16 cellular contexts compared by ENCODE assay signal in genomic region chr6:118645395-118645794, GRCh38. TPM values are rescaled to one million over a fixed set of nuclear protein-coding genes. Genes with fewer than 3 reads are reported as not detected.
DNase-seq lines count a peak whose midpoint lies in the region; ATAC-seq and TF ChIP-seq lines count a peak whose summit lies in the region.
"Had no signal": no experiment of that assay in that cellular context is flagged by ENCODE, and none has a peak within 500 bp of the region (broad histone marks: within the 10 kb centered on the region; RNA-seq: fewer than 3 reads in every experiment).

No MANE protein-coding gene starts in this region.

- CTCF ChIA-PET in activated naive CD4-positive, alpha-beta T cell treated with anti-CD3 and anti-CD28 coated beads for 36 hours (lab: Charles Lee), result interaction anchor here (1.2 kb wide), 1 partner anchor 89 kb away, joined by 3 read pairs; no protein-coding TSS in a partner anchor
- CTCF ChIA-PET in T-cell (lab: Charles Lee), result no interaction called here

- no peaks in the 10 kb centered on the region for H3K9me3 ChIP-seq in T-helper 17 cell (ENCODE audit: control insufficient read depth, low read length, poor library complexity, severe bottlenecking)

- no peaks in the 10 kb centered on the region for H3K9me3 Mint-ChIP-seq in activated naive CD4-positive, alpha-beta T cell treated with anti-CD3 and anti-CD28 coated beads, Interleukin-2, amount 50 U/mL, for 24 hours
- no peaks in the 10 kb centered on the region for H3K9me3 Mint-ChIP-seq in activated naive CD4-positive, alpha-beta T cell treated with anti-CD3 and anti-CD28 coated beads for 36 hours
- peaks cover 6% of the 10 kb centered on the region for H3K9me3 Mint-ChIP-seq in glutamatergic neuron (ENCODE audit: unreplicated experiment)
- H3K9me3 Mint-ChIP-seq in T-cell, result no peaks in the 10 kb centered on the region
- H3K9me3 Mint-ChIP-seq: IgD-negative memory B cell had no signal

- H3K36me3 Mint-ChIP-seq in activated naive CD4-positive, alpha-beta T cell treated with anti-CD3 and anti-CD28 coated beads, Interleukin-2, amount 50 U/mL, for 24 hours, result peaks cover 3% of the 10 kb centered on the region
- peaks cover 5% of the 10 kb centered on the region for H3K36me3 Mint-ChIP-seq in activated naive CD4-positive, alpha-beta T cell treated with anti-CD3 and anti-CD28 coated beads for 36 hours (ENCODE audit: low read depth)
- H3K36me3 Mint-ChIP-seq in T-helper 17 cell (ENCODE audit: low read depth) (peaks cover 8% of the 10 kb centered on the region), glutamatergic neuron (ENCODE audit: unreplicated experiment) (no peaks in the 10 kb centered on the region), T-cell (peaks cover 7% of the 10 kb centered on the region)

- peak overlapping the region; percentile 51 for H3K27ac Mint-ChIP-seq in activated naive CD4-positive, alpha-beta T cell treated with anti-CD3 and anti-CD28 coated beads, Interleukin-2, amount 50 U/mL, for 24 hours
- no peak overlapping the region for H3K27ac Mint-ChIP-seq in activated naive CD4-positive, alpha-beta T cell treated with anti-CD3 and anti-CD28 coated beads for 36 hours
- peak overlapping the region; percentile 78 for H3K27ac Mint-ChIP-seq in T-helper 17 cell
- H3K27ac Mint-ChIP-seq in glutamatergic neuron (ENCODE audit: unreplicated experiment), result no peak overlapping the region
- H3K27ac Mint-ChIP-seq in T-cell, result peak overlapping the region in 1 of 2 donors; percentile 62
- H3K27ac Mint-ChIP-seq: IgD-negative memory B cell had no signal

- no peak overlapping the region for H3K4me3 Mint-ChIP-seq in activated naive CD4-positive, alpha-beta T cell treated with anti-CD3 and anti-CD28 coated beads, Interleukin-2, amount 50 U/mL, for 24 hours
- H3K4me3 Mint-ChIP-seq in activated naive CD4-positive, alpha-beta T cell treated with anti-CD3 and anti-CD28 coated beads for 36 hours, result no peak overlapping the region
- H3K4me3 Mint-ChIP-seq in T-helper 17 cell (no peak overlapping the region), glutamatergic neuron (ENCODE audit: unreplicated experiment) (peak overlapping the region; percentile 2), T-cell (no peak overlapping the region)

- DNase-seq in activated naive CD4-positive, alpha-beta T cell treated with anti-CD3 and anti-CD28 coated beads for 36 hours, result no peak
- no peak for DNase-seq in T-helper 17 cell
- no peak for DNase-seq in glutamatergic neuron
- DNase-seq in renal cortical epithelial cell (ENCODE audit: low read depth), result peak; percentile 16
- DNase-seq in T-cell, result no peak
- no peak for DNase-seq in SIG-M5 treated with dmso at 0.1 percent for 504 hours (lab: John Stamatoyannopoulos, UW; ENCODE audit: unreplicated experiment)
- DNase-seq: EL, H7, NCI-H1048, NCI-H146, NCI-H2107, SHP77 had no signal

- POLR2A ChIA-PET in T-cell (lab: Charles Lee), result interaction anchor here in 1 of 2 donors (0.5 kb wide), 1 partner anchor 11 kb away, joined by 3 read pairs; no protein-coding TSS in a partner anchor

- H3K27me3 Mint-ChIP-seq in activated naive CD4-positive, alpha-beta T cell treated with anti-CD3 and anti-CD28 coated beads, Interleukin-2, amount 50 U/mL, for 24 hours, result no peaks in the 10 kb centered on the region
- no peaks in the 10 kb centered on the region for H3K27me3 Mint-ChIP-seq in activated naive CD4-positive, alpha-beta T cell treated with anti-CD3 and anti-CD28 coated beads for 36 hours (ENCODE audit: low read depth)
- H3K27me3 Mint-ChIP-seq in T-helper 17 cell (no peaks in the 10 kb centered on the region), glutamatergic neuron (ENCODE audit: unreplicated experiment) (peaks cover 2% of the 10 kb centered on the region), T-cell (no peaks in the 10 kb centered on the region)
- H3K27me3 Mint-ChIP-seq: IgD-negative memory B cell had no signal

- intact Hi-C loops in activated naive CD4-positive, alpha-beta T cell treated with anti-CD3 and anti-CD28 coated beads for 36 hours (cut with micrococcal nuclease), result no loop called here

- no peak for ATAC-seq in T-helper 17 cell
- ATAC-seq in T-cell (replicated peaks in 1 of 4), result no peak
- no peak for ATAC-seq in GM21381 (IDR thresholded peaks at IDR 0.05; ENCODE audit: unreplicated experiment)
- ATAC-seq: Panc1 had no signal

- H3K4me1 Mint-ChIP-seq in activated naive CD4-positive, alpha-beta T cell treated with anti-CD3 and anti-CD28 coated beads, Interleukin-2, amount 50 U/mL, for 24 hours, result peaks cover 59% of the 10 kb centered on the region
- H3K4me1 Mint-ChIP-seq in activated naive CD4-positive, alpha-beta T cell treated with anti-CD3 and anti-CD28 coated beads for 36 hours (ENCODE audit: low read depth), result peaks cover 51% of the 10 kb centered on the region
- peaks cover 37% of the 10 kb centered on the region for H3K4me1 Mint-ChIP-seq in T-helper 17 cell
- H3K4me1 Mint-ChIP-seq in glutamatergic neuron (ENCODE audit: low read depth, unreplicated experiment), result peaks cover 18% of the 10 kb centered on the region
- peaks cover 56 to 73% (median 63%) of the 10 kb centered on the region in 3 donors for H3K4me1 Mint-ChIP-seq in T-cell

- TF ChIP-seq CTCF in glutamatergic neuron (IDR thresholded peaks at IDR 0.05; ENCODE audit: partially characterized antibody, unreplicated experiment), result no peak

RNA-seq across cellular contexts. Expression of gene CEP85L, which starts 6.0 kb away (rescaled TPM):
- total RNA-seq in activated naive CD4-positive, alpha-beta T cell treated with anti-CD3 and anti-CD28 coated beads for 36 hours, result 10 to 100 TPM; 31.4 to 31.9 TPM
- total RNA-seq in T-helper 17 cell (10 to 100 TPM; 87.6 to 95.6 TPM), glutamatergic neuron (ENCODE audit: unreplicated experiment) (51.5 TPM), renal cortical epithelial cell (7.6 and 15.3 TPM in 2 replicates), T-cell (100 to 1,000 TPM in 1 of 5 donors, 10 to 100 TPM in 4; 49.7 to 101 (median 53.5) TPM)

Comparison
In these comparisons a context has a peak if more than half of its experiments do, and no peak if none do; other contexts are left out.
1. H3K27ac Mint-ChIP-seq: peak in activated naive CD4-positive, alpha-beta T cell treated with anti-CD3 and anti-CD28 coated beads, Interleukin-2, amount 50 U/mL, for 24 hours (single experiment) and T-helper 17 cell (single experiment); none in activated naive CD4-positive, alpha-beta T cell treated with anti-CD3 and anti-CD28 coated beads for 36 hours (single experiment) and glutamatergic neuron (single experiment).